In the genomic region with DNA sequence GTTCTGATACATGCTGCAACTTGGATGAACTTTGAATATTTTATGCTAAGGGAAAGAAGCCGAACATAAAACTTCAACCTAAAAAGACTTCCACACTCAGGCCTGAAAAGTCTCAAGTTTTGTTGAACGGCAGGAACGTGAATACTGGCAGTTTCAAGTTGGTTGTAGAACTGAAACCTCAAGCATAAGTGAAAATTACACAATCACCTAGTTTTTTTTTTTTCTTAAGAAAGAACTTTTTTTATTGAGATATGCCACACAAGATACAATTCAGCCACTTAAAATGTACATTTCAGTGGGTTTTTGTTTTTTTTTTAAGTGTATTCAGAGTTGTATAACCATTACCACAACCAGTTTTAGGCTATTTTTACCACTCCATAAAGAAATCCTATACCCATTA, we compare ENCODE assay signal across 19 cellular contexts.
"Had no signal": no experiment of that assay in that cellular context is flagged by ENCODE, and none has a peak within 500 bp of the region (broad histone marks: within the 10 kb centered on the region; RNA-seq: fewer than 3 reads in every experiment).

No MANE protein-coding gene starts in this region.

- H3K4me3 Mint-ChIP-seq: activated naive CD4-positive, alpha-beta T cell treated with anti-CD3 and anti-CD28 coated beads, Interleukin-2, amount 10 ng/mL, durations not matched to agents 7 days and 5 days had no signal

- H3K27ac ChIP-seq: ascending aorta, breast epithelium, epithelial cell of prostate, right atrium auricular region, tibial artery had no signal

- H3K9me3 ChIP-seq: ascending aorta, breast epithelium, right atrium auricular region, tibial artery had no signal

- H3K27ac Mint-ChIP-seq: activated naive CD4-positive, alpha-beta T cell treated with anti-CD3 and anti-CD28 coated beads, Interleukin-2, amount 10 ng/mL, durations not matched to agents 7 days and 5 days; progenitor cell of endocrine pancreas had no signal

- H3K36me3 ChIP-seq: breast epithelium had no signal

- FAIRE-seq: urothelium cell line had no signal

- H3K4me1 ChIP-seq: ascending aorta, breast epithelium, tibial artery had no signal

- H3K27me3 Mint-ChIP-seq: activated naive CD4-positive, alpha-beta T cell treated with anti-CD3 and anti-CD28 coated beads, Interleukin-2, amount 10 ng/mL, durations not matched to agents 7 days and 5 days; progenitor cell of endocrine pancreas had no signal

- H3K27me3 ChIP-seq: ascending aorta, breast epithelium, right atrium auricular region, tibial artery had no signal

- H3K4me3 ChIP-seq: ascending aorta, breast epithelium, right atrium auricular region, tibial artery had no signal

- DNase-seq: activated CD4-positive, alpha-beta T cell treated with anti-CD3 and anti-CD28 coated beads, Interleukin-2, amount 50 U/mL, for 1 hour; activated CD8-positive, alpha-beta memory T cell treated with anti-CD3 and anti-CD28 coated beads for 24 hours; activated naive CD4-positive, alpha-beta T cell treated with anti-CD3 and anti-CD28 coated beads, Interleukin-2, amount 10 ng/mL, durations not matched to agents 7 days and 5 days; activated T-cell treated with anti-CD3 and anti-CD28 coated beads for 4 hours; foreskin melanocyte; head of caudate nucleus; kidney glomerular epithelial cell; left ventricle myocardium superior; mesendoderm; stimulated activated CD4-positive, alpha-beta T cell treated with anti-CD3 and anti-CD28 coated beads, Interleukin-2, amount 100 ng/mL, for 48 hours; stimulated activated naive CD4-positive, alpha-beta T cell; tibial artery had no signal

- ATAC-seq: activated CD4-positive, CD25-positive, alpha-beta regulatory T cell treated with anti-CD3 and anti-CD28 coated beads, Interleukin-2, amount 50 U/mL, for 24 hours; left ventricle myocardium superior had no signal
